ENCODE assay signal across 27 cellular contexts in genomic region chr7:1729183-1729582, GRCh38. TPM values are rescaled to one million over a fixed set of nuclear protein-coding genes. Genes with fewer than 3 reads are reported as not detected.
"Had no signal": no experiment of that assay in that cellular context is flagged by ENCODE, and none has a peak within 500 bp of the region (broad histone marks: within the 10 kb centered on the region; RNA-seq: fewer than 3 reads in every experiment).

No MANE protein-coding gene starts in this region.

- H3K9me3 Mint-ChIP-seq: dendritic cell treated with granulocyte-macrophage colony-stimulating factor and Interleukin-4, amounts not matched to agents 40 ng/mL and 50 ng/mL, for 4 days; effector memory CD8-positive, alpha-beta T cell had no signal

- ATAC-seq: effector memory CD8-positive, alpha-beta T cell; esophagus mucosa; foreskin keratinocyte; gastrocnemius medialis; gastroesophageal sphincter; heart right ventricle had no signal

- H3K27ac ChIP-seq: colonic mucosa, coronary artery, dorsolateral prefrontal cortex, epithelial cell of prostate, esophagus muscularis mucosa, esophagus squamous epithelium, foreskin keratinocyte, gastrocnemius medialis, gastroesophageal sphincter, heart right ventricle had no signal

- H3K4me3 Mint-ChIP-seq: dendritic cell treated with granulocyte-macrophage colony-stimulating factor and Interleukin-4, amounts not matched to agents 40 ng/mL and 50 ng/mL, for 4 days; effector memory CD8-positive, alpha-beta T cell; endodermal cell had no signal

- H3K27me3 ChIP-seq: colonic mucosa, gastrocnemius medialis, heart right ventricle had no signal

- FAIRE-seq: colon, endometrium, endothelial cell of umbilical vein, frontal cortex had no signal

- H3K36me3 ChIP-seq: colonic mucosa, esophagus squamous epithelium, gastrocnemius medialis, gastroesophageal sphincter had no signal

- H3K9me3 ChIP-seq: colonic mucosa, gastrocnemius medialis had no signal

- H3K4me1 ChIP-seq: colonic mucosa, foreskin keratinocyte had no signal

- DNase-seq: colonic mucosa; cortex of kidney; dermis blood vessel endothelial cell; dorsolateral prefrontal cortex; effector CD4-positive, alpha-beta T cell; effector CD8-positive, alpha-beta T cell; effector memory CD4-positive, alpha-beta T cell; effector memory CD8-positive, alpha-beta T cell; endodermal cell; erythroblast; esophagus squamous epithelium; foreskin fibroblast; foreskin keratinocyte; foreskin melanocyte; gastrocnemius medialis; head of caudate nucleus had no signal

- H3K27ac Mint-ChIP-seq: dendritic cell treated with granulocyte-macrophage colony-stimulating factor and Interleukin-4, amounts not matched to agents 40 ng/mL and 50 ng/mL, for 4 days; endodermal cell had no signal

- H3K4me3 ChIP-seq: colonic mucosa, coronary artery, dorsolateral prefrontal cortex, esophagus muscularis mucosa, esophagus squamous epithelium, gastrocnemius medialis, gastroesophageal sphincter, heart right ventricle had no signal

RNA-seq across cellular contexts. Expression of gene ELFN1, which starts 59.1 kb away (rescaled TPM):
- total RNA-seq: foreskin keratinocyte had no signal
